ENCODE assay signal across 8 cellular contexts in the genomic region with DNA sequence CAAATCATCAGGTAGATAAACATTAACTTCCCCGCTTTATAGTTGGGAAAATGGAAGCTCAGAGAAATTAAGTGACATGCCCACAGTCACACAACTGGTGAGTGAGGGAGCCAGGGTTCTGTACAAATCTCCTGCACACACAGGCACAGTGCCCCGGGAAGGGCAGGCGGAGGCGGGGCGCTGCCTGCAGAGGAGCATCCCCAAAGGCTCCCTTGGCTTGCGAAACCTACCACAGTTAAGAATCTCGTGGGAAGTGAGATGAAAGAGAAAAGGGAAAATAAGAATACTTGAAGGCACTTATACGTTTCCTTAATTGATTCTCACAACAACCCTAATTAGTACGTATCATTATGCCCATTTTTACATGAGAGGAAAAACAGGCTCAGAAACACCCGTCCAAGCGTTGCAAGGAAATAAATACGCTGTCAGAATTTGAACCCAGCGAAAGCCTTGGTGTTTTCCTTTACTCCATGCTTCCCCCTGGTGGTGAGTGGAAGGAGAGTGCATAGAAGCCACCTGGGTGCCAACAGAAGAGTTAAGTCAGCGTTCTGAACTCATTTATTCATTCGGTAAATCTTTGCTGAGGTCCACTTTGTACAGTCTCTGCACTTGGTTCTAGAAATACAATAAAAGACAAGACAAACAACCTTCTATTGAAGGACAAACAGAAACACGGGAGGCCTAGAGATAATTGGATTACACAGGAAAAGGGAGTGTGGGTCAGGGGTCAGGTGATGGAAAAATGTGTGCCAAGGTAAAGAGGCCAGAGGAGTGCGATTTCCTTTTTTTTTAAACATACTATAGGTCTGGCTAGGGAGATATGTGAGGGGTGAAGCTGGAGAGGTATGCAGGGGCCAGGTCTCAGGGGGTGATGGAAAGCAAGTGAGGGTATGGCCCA. TPM values are rescaled to one million over a fixed set of nuclear protein-coding genes. Genes with fewer than 3 reads are reported as not detected.
DNase-seq lines count a peak whose midpoint lies in the region; ATAC-seq and TF ChIP-seq lines count a peak whose summit lies in the region.

No MANE protein-coding gene starts in this region.

- H3K4me3 ChIP-seq in AG09309 (ENCODE audit: control insufficient read depth, low read depth, low read length) (no peak overlapping the region), GM12875 (ENCODE audit: low read depth, low read length) (no peak overlapping the region), esophagus muscularis mucosa (no peak overlapping the region), neutrophil (ENCODE audit: low read depth in 1 of 2, low read length in 1 of 2) (no peak overlapping the region)

- no peak overlapping the region for H3K27ac Mint-ChIP-seq in activated CD4-positive, alpha-beta T cell treated with anti-CD3 and anti-CD28 coated beads, Interleukin-2, amount 10 ng/mL, durations not matched to agents 24 days and 14 days

- H3K27me3 ChIP-seq in esophagus muscularis mucosa = no peaks in the 10 kb centered on the region
- no peaks in the 10 kb centered on the region for H3K27me3 ChIP-seq in neutrophil

- H3K36me3 Mint-ChIP-seq in activated CD4-positive, alpha-beta T cell treated with anti-CD3 and anti-CD28 coated beads, Interleukin-2, amount 10 ng/mL, durations not matched to agents 24 days and 14 days (ENCODE audit: low read depth) = peaks cover 22% of the 10 kb centered on the region

- no peak for DNase-seq in AG09309 (ENCODE audit: low read depth)
- DNase-seq in NCI-H2107 treated with DMSO at 0.1 percent for 48 hours (lab: John Stamatoyannopoulos, UW; ENCODE audit: unreplicated experiment) = peak; percentile 22
- peak; percentile 88 for DNase-seq in activated CD4-positive, alpha-beta T cell treated with anti-CD3 and anti-CD28 coated beads, Interleukin-2, amount 10 ng/mL, durations not matched to agents 24 days and 14 days
- no peak for DNase-seq in esophagus muscularis mucosa (ENCODE audit: extremely low spot score)

- H3K9me3 ChIP-seq in esophagus muscularis mucosa (no peaks in the 10 kb centered on the region), neutrophil (no peaks in the 10 kb centered on the region)

- TF ChIP-seq CTCF in AG09309 (IDR thresholded peaks at IDR 0.05; ENCODE audit: control insufficient read depth, insufficient read depth, low read depth, low read length, missing control alignments) (peak; percentile 86), GM12875 (IDR thresholded peaks at IDR 0.05; ENCODE audit: borderline replicate concordance, insufficient read depth, low read depth, low read length) (peak; percentile 83), esophagus muscularis mucosa (IDR thresholded peaks at IDR 0.05) (peak; percentile 83 to 88 (median 87)), neutrophil (IDR thresholded peaks at IDR 0.05) (peak; percentile 88)

- ATAC-seq in GM19023 (IDR thresholded peaks at IDR 0.05; ENCODE audit: unreplicated experiment) = no peak
- no peak for ATAC-seq in GM19452 (IDR thresholded peaks at IDR 0.05; ENCODE audit: unreplicated experiment)

- WGBS in esophagus muscularis mucosa = 65% methylated on average over 17 of the region's 17 CpGs

- H3K27me3 Mint-ChIP-seq in activated CD4-positive, alpha-beta T cell treated with anti-CD3 and anti-CD28 coated beads, Interleukin-2, amount 10 ng/mL, durations not matched to agents 24 days and 14 days = no peaks in the 10 kb centered on the region

- intact Hi-C loops in activated CD4-positive, alpha-beta T cell treated with anti-CD3 and anti-CD28 coated beads, Interleukin-2, amount 10 ng/mL, durations not matched to agents 24 days and 14 days (cut with micrococcal nuclease) = loop anchor here (1.0 to 5.0 kb wide), 3 partner anchors 125 to 248 kb away; no protein-coding TSS in a partner anchor
- intact Hi-C loops in esophagus muscularis mucosa (cut with DNase I) = loop anchor here (2.0 to 10.0 kb wide), 3 partner anchors 53 to 250 kb away; no protein-coding TSS in a partner anchor

- TF ChIP-seq EP300 in esophagus muscularis mucosa (IDR thresholded peaks at IDR 0.05) = no peak

- peaks cover 48% of the 10 kb centered on the region for H3K4me1 Mint-ChIP-seq in activated CD4-positive, alpha-beta T cell treated with anti-CD3 and anti-CD28 coated beads, Interleukin-2, amount 10 ng/mL, durations not matched to agents 24 days and 14 days

- H3K27ac ChIP-seq in esophagus muscularis mucosa (replicated peaks in 1 of 4) (no peak overlapping the region), neutrophil (peak overlapping the region; percentile 61)

- H3K4me1 ChIP-seq in esophagus muscularis mucosa = peaks cover 7 to 16% (median 12%) of the 10 kb centered on the region in 4 donors
- H3K4me1 ChIP-seq in neutrophil (ENCODE audit: control insufficient read depth in 1 of 2, insufficient read depth in 1 of 2, low read depth in 1 of 2, low read length in 1 of 2) = peaks cover 76 to 93% of the 10 kb centered on the region in 2 experiments

- H3K4me3 Mint-ChIP-seq in activated CD4-positive, alpha-beta T cell treated with anti-CD3 and anti-CD28 coated beads, Interleukin-2, amount 10 ng/mL, durations not matched to agents 24 days and 14 days = no peak overlapping the region

- no peaks in the 10 kb centered on the region for H3K9me3 Mint-ChIP-seq in activated CD4-positive, alpha-beta T cell treated with anti-CD3 and anti-CD28 coated beads, Interleukin-2, amount 10 ng/mL, durations not matched to agents 24 days and 14 days

- TF ChIP-seq POLR2A in esophagus muscularis mucosa (IDR thresholded peaks at IDR 0.05; ENCODE audit: low read depth) = no peak

- H3K36me3 ChIP-seq in esophagus muscularis mucosa (peaks cover 0 to 28% (median 7%) of the 10 kb centered on the region in 4 donors), neutrophil (peaks cover 18% of the 10 kb centered on the region)

RNA-seq across cellular contexts. Expression of gene ACP6, which starts 28.4 kb away (rescaled TPM):
- total RNA-seq in activated CD4-positive, alpha-beta T cell treated with anti-CD3 and anti-CD28 coated beads, Interleukin-2, amount 10 ng/mL, durations not matched to agents 24 days and 14 days = 9.5 and 15.3 TPM in 2 replicates
- total RNA-seq in esophagus muscularis mucosa = 10 to 100 TPM in 3 of 4 donors, 1 to 10 TPM in 1; 6.5 to 21.5 (median 17.5) TPM

Comparison
In these comparisons a context has a peak if more than half of its experiments do, and no peak if none do; other contexts are left out.
1. DNase-seq: peak in NCI-H2107 treated with DMSO at 0.1 percent for 48 hours (single experiment) and activated CD4-positive, alpha-beta T cell treated with anti-CD3 and anti-CD28 coated beads, Interleukin-2, amount 10 ng/mL, durations not matched to agents 24 days and 14 days (single experiment); none in AG09309 (single experiment) and esophagus muscularis mucosa (single experiment).
2. Peak in every context shown above with its lines, with median percentiles within 50 percentile points of each other: CTCF ChIP-seq.